In the genomic region with DNA sequence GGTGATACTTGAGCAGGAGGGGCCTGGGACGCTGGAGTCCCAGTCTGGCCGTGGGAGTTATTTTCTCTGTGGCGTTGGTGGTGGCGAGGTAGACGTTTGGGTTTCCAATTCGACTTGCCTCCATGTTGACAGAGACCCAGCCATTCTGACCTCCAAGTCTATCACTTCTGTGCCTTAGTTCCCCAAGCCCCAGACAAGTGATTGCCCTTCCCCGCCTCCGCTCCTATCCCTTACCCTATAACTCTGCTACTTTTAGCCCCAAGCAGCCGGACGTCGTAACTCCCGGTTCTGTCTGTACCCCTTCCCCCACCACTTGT, we compare ENCODE assay signal across 9 cellular contexts. TPM values are rescaled to one million over a fixed set of nuclear protein-coding genes. Genes with fewer than 3 reads are reported as not detected.
DNase-seq lines count a peak whose midpoint lies in the region; ATAC-seq and TF ChIP-seq lines count a peak whose summit lies in the region.
"Had no signal": no experiment of that assay in that cellular context is flagged by ENCODE, and none has a peak within 500 bp of the region (broad histone marks: within the 10 kb centered on the region; RNA-seq: fewer than 3 reads in every experiment).

No MANE protein-coding gene starts in this region.

- no peak overlapping the region for H2AFZ ChIP-seq in OCI-LY3 (ENCODE audit: low read depth, low read length)
- peak overlapping the region; percentile 99 for H2AFZ ChIP-seq in parathyroid adenoma

- H3K27ac ChIP-seq in OCI-LY3 (ENCODE audit: low read length) (peak overlapping the region; percentile 46), parathyroid adenoma (peak overlapping the region; percentile 76)

- H3K4me2 ChIP-seq in OCI-LY3 (ENCODE audit: low read length): peak overlapping the region; percentile 99
- peak overlapping the region; percentile 76 for H3K4me2 ChIP-seq in parathyroid adenoma (ENCODE audit: low read length)

- peaks cover 4% of the 10 kb centered on the region for H3K27me3 Mint-ChIP-seq in endothelial cell (ENCODE audit: unreplicated experiment)

- H3K9me3 Mint-ChIP-seq in endothelial cell (ENCODE audit: unreplicated experiment): no peaks in the 10 kb centered on the region

- no peaks in the 10 kb centered on the region for H4K20me1 ChIP-seq in OCI-LY3 (ENCODE audit: insufficient read depth, low read length)

- ATAC-seq in GM19397 (IDR thresholded peaks at IDR 0.05; ENCODE audit: unreplicated experiment) (no peak), HG02981 (IDR thresholded peaks at IDR 0.05; ENCODE audit: unreplicated experiment) (no peak)

- H3K27ac Mint-ChIP-seq in endothelial cell (ENCODE audit: unreplicated experiment): peak overlapping the region; percentile 94

- peak overlapping the region; percentile 94 for H3K4me3 Mint-ChIP-seq in endothelial cell (ENCODE audit: unreplicated experiment)

- peaks cover 10% of the 10 kb centered on the region for H3K36me3 ChIP-seq in GM06990 (ENCODE audit: control insufficient read depth, insufficient read depth, low read length)
- peaks cover 22% of the 10 kb centered on the region for H3K36me3 ChIP-seq in OCI-LY3 (replicated peaks; ENCODE audit: low read depth, low read length)
- H3K36me3 ChIP-seq in parathyroid adenoma (ENCODE audit: control insufficient read depth, insufficient read depth, low read length): no peaks in the 10 kb centered on the region

- H3K9ac ChIP-seq in OCI-LY3 (ENCODE audit: low read length) (peak overlapping the region; percentile 87), parathyroid adenoma (peak overlapping the region; percentile 93)

- no peak for TF ChIP-seq CTCF in GM06990 (IDR thresholded peaks at IDR 0.05; ENCODE audit: insufficient read depth, low read length, poor library complexity, severe bottlenecking)
- no peak for TF ChIP-seq CTCF in OCI-LY3 (IDR thresholded peaks at IDR 0.05; ENCODE audit: low read depth, low read length)
- no peak for TF ChIP-seq CTCF in endothelial cell (IDR thresholded peaks at IDR 0.05; ENCODE audit: unreplicated experiment)
- no peak for TF ChIP-seq CTCF in parathyroid adenoma (IDR thresholded peaks at IDR 0.05)

- H3K27me3 ChIP-seq in GM06990 (replicated peaks; ENCODE audit: control insufficient read depth, insufficient read depth, low read length) (no peaks in the 10 kb centered on the region), OCI-LY3 (ENCODE audit: low read depth, low read length) (no peaks in the 10 kb centered on the region), parathyroid adenoma (ENCODE audit: control insufficient read depth, insufficient read depth, low read length) (no peaks in the 10 kb centered on the region)

- H3K4me3 ChIP-seq in GM06990 (replicated peaks; ENCODE audit: low read depth, low read length) (peak overlapping the region; percentile 77), OCI-LY3 (ENCODE audit: low read length) (peak overlapping the region; percentile 90), parathyroid adenoma (ENCODE audit: low read depth, low read length) (peak overlapping the region; percentile 90)

- peaks cover 12% of the 10 kb centered on the region for H3K36me3 Mint-ChIP-seq in endothelial cell (ENCODE audit: low read depth, unreplicated experiment)

- H3K4me1 ChIP-seq in OCI-LY3 (ENCODE audit: low read length) (peaks cover 20% of the 10 kb centered on the region), parathyroid adenoma (peaks cover 7% of the 10 kb centered on the region)

- no peak for DNase-seq in GM06990 (ENCODE audit: extremely low read depth, insufficient read length)
- no peak for DNase-seq in endothelial cell (ENCODE audit: low spot score)
- DNase-seq in activated CD8-positive, alpha-beta memory T cell treated with anti-CD3 and anti-CD28 coated beads for 24 hours: no peak
- no peak for DNase-seq in NCI-H69 (lab: John Stamatoyannopoulos, UW)

- H3K9me3 ChIP-seq in OCI-LY3 (ENCODE audit: insufficient read depth, low read length) (no peaks in the 10 kb centered on the region), parathyroid adenoma (ENCODE audit: control insufficient read depth, low read length) (no peaks in the 10 kb centered on the region)

- H3K4me1 Mint-ChIP-seq in endothelial cell (ENCODE audit: unreplicated experiment): peaks cover 40% of the 10 kb centered on the region

- H3K79me2 ChIP-seq in OCI-LY3 (ENCODE audit: low read length) (peaks cover 37% of the 10 kb centered on the region), parathyroid adenoma (peaks cover 18% of the 10 kb centered on the region)

RNA-seq across cellular contexts. Expression of a gene that starts 0.5 kb away (rescaled TPM):
- 86.2 TPM for total RNA-seq in endothelial cell (ENCODE audit: unreplicated experiment)

RNA-seq across cellular contexts. Expression of a gene that starts 17.6 kb away (rescaled TPM):
- total RNA-seq in endothelial cell (ENCODE audit: unreplicated experiment): 42.7 TPM

RNA-seq across cellular contexts. Expression of a gene that starts 33.8 kb away (rescaled TPM):
- 2.9 TPM for total RNA-seq in endothelial cell (ENCODE audit: unreplicated experiment)
- total RNA-seq: NCI-H460 had no signal

RNA-seq across cellular contexts. Expression of a gene that starts 35.8 kb away (rescaled TPM):
- 139 TPM for total RNA-seq in endothelial cell (ENCODE audit: unreplicated experiment)

RNA-seq across cellular contexts. Expression of a gene that starts 45.4 kb away (rescaled TPM):
- 2,151 TPM for total RNA-seq in endothelial cell (ENCODE audit: unreplicated experiment)
